In genomic region chr1:40822890-40823289, GRCh38 we compare ENCODE assay signal across 25 cellular contexts. TPM values are rescaled to one million over a fixed set of nuclear protein-coding genes. Genes with fewer than 3 reads are reported as not detected.
"Had no signal": no experiment of that assay in that cellular context is flagged by ENCODE, and none has a peak within 500 bp of the region (broad histone marks: within the 10 kb centered on the region; RNA-seq: fewer than 3 reads in every experiment).

No MANE protein-coding gene starts in this region.

- H3K4me2 ChIP-seq: smooth muscle cell had no signal

- DNase-seq: dorsolateral prefrontal cortex; effector CD4-positive, alpha-beta T cell; foreskin keratinocyte; glutamatergic neuron; heart right ventricle; hippocampal formation; left colon; left ventricle myocardium inferior; lower lobe of right lung; naive thymus-derived CD8-positive, alpha-beta T cell; stimulated activated CD4-positive, alpha-beta T cell treated with anti-CD3 and anti-CD28 coated beads, Interleukin-12 subunit alpha, Interleukin-12 subunit beta, amount 100 ng/mL, for 4 hours; stimulated activated CD4-positive, alpha-beta T cell treated with anti-CD3 and anti-CD28 coated beads, Interleukin-1b, Interleukin-23, amount 100 ng/mL, for 48 hours; stimulated activated CD4-positive, alpha-beta T cell treated with anti-CD3 and anti-CD28 coated beads, Interleukin-4, amount 100 ng/mL, for 1 hour; stimulated activated CD8-positive, alpha-beta memory T cell treated with anti-CD3 and anti-CD28 coated beads, Interleukin-4, amount 100 ng/mL, for 48 hours; stimulated activated naive CD4-positive, alpha-beta T cell treated with Interleukin-2 at 50 U/mL for 16 hours; stomach; thyroid gland; trophoblast cell had no signal

- H3K4me3 Mint-ChIP-seq: naive thymus-derived CD8-positive, alpha-beta T cell had no signal

- H3K9me3 ChIP-seq: heart right ventricle, left ventricle myocardium inferior, lower lobe of right lung, prostate gland, right atrium auricular region, stomach, thyroid gland, vagina had no signal

- ATAC-seq: esophagus mucosa; foreskin keratinocyte; heart right ventricle; left colon; lower lobe of right lung; naive thymus-derived CD8-positive, alpha-beta T cell; sciatic nerve had no signal

- H3K9me3 Mint-ChIP-seq: naive thymus-derived CD8-positive, alpha-beta T cell had no signal

- H3K36me3 ChIP-seq: heart right ventricle, left ventricle myocardium inferior, lower lobe of right lung, prostate gland, right atrium auricular region, thyroid gland, vagina had no signal

- H3K4me1 ChIP-seq: foreskin keratinocyte, prostate gland had no signal

- H3K36me3 Mint-ChIP-seq: naive thymus-derived CD8-positive, alpha-beta T cell had no signal

- H3K27ac ChIP-seq: epithelial cell of prostate, foreskin keratinocyte, heart right ventricle, left ventricle myocardium inferior, lower lobe of right lung, prostate gland, right atrium auricular region, stomach, thyroid gland, vagina had no signal

- H3K4me3 ChIP-seq: dorsolateral prefrontal cortex, heart right ventricle, left ventricle myocardium inferior, lower lobe of right lung, prostate gland, right atrium auricular region, smooth muscle cell, stomach, thyroid gland, vagina had no signal

- H3K27me3 Mint-ChIP-seq: naive thymus-derived CD8-positive, alpha-beta T cell had no signal

- H3K27me3 ChIP-seq: dorsolateral prefrontal cortex, right atrium auricular region, thyroid gland, vagina had no signal

RNA-seq across cellular contexts. Expression of gene KCNQ4, which starts 39.3 kb away (rescaled TPM):
- total RNA-seq: foreskin keratinocyte, smooth muscle cell had no signal
